Comparison of ENCODE assay signal across 1 cellular context in the genomic region with DNA sequence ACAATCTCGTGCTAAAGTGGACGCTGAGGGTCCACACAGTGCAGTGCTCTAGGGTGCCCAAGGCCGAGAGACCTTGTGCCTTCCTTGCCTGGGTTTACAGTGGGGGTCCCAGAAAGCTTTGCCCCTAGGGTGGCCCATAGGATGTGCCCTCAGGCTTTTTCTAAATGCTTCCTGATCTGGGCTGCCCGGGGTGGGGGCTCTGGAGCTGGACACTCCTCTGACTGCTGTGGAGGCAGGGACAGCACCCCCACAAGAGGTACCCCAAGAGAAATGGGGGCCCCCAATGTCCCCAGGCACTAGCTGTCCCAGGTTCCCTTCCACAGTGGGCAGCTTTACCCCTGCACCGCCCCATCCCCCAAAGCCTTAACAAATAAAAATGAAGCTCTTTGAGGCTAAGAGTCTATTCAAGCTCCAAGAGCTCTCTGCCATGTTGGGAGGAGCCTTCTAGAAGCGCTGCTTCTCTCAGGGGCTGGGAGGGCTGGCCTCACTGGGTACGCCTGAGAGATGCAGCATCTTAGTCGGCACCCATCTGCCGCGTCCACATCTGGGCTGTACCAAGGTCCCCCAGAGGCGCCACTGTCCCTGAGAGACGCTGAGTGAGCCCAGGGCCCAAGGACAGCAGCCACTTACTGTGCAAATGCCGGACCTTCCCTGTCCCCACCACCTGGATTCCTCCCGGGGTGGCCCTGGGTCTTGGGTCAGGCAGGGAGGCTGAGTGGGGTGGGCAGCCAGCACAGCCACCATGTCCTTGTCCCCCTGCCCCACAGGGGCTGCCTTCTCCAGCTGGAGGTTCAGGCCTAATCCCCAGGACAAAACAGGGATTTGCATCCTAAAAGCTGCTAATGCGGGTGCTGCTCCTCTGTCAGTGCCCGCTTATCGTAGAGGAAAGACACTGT.
TF ChIP-seq lines count a peak whose summit lies in the region.

No MANE protein-coding gene starts in this region.

TF ChIP-seq in liver, 16 proteins besides CTCF, POLR2A, EP300 and RAD21 (continued from another document):
- TF ChIP-seq, protein P1, sequence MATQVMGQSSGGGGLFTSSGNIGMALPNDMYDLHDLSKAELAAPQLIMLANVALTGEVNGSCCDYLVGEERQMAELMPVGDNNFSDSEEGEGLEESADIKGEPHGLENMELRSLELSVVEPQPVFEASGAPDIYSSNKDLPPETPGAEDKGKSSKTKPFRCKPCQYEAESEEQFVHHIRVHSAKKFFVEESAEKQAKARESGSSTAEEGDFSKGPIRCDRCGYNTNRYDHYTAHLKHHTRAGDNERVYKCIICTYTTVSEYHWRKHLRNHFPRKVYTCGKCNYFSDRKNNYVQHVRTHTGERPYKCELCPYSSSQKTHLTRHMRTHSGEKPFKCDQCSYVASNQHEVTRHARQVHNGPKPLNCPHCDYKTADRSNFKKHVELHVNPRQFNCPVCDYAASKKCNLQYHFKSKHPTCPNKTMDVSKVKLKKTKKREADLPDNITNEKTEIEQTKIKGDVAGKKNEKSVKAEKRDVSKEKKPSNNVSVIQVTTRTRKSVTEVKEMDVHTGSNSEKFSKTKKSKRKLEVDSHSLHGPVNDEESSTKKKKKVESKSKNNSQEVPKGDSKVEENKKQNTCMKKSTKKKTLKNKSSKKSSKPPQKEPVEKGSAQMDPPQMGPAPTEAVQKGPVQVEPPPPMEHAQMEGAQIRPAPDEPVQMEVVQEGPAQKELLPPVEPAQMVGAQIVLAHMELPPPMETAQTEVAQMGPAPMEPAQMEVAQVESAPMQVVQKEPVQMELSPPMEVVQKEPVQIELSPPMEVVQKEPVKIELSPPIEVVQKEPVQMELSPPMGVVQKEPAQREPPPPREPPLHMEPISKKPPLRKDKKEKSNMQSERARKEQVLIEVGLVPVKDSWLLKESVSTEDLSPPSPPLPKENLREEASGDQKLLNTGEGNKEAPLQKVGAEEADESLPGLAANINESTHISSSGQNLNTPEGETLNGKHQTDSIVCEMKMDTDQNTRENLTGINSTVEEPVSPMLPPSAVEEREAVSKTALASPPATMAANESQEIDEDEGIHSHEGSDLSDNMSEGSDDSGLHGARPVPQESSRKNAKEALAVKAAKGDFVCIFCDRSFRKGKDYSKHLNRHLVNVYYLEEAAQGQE (IDR thresholded peaks at IDR 0.05): no peak
- TF ChIP-seq SP1 (IDR thresholded peaks at IDR 0.05) (no peak), TAF1 (conservative IDR thresholded peaks at IDR 0.05) (no peak), NR2F2 (IDR thresholded peaks at IDR 0.05) (no peak), FOXA1 (IDR thresholded peaks at IDR 0.05) (no peak), FOXA2 (IDR thresholded peaks at IDR 0.05) (no peak), HNF4G (IDR thresholded peaks at IDR 0.05) (no peak), RXRA (IDR thresholded peaks at IDR 0.05) (no peak), YY1 (IDR thresholded peaks at IDR 0.05) (no peak), GABPA (IDR thresholded peaks at IDR 0.05 in 1 of 2, conservative IDR thresholded peaks at IDR 0.05 in 1 of 2) (no peak), HNF4A (conservative IDR thresholded peaks at IDR 0.05) (no peak), EGR1 (IDR thresholded peaks at IDR 0.05; ENCODE audit: low read depth in 2 of 2) (no peak), JUND (IDR thresholded peaks at IDR 0.05) (no peak)
- TF ChIP-seq, protein P2, sequence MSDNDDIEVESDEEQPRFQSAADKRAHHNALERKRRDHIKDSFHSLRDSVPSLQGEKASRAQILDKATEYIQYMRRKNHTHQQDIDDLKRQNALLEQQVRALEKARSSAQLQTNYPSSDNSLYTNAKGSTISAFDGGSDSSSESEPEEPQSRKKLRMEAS (IDR thresholded peaks at IDR 0.05): no peak
